11 cellular contexts compared by ENCODE assay signal in genomic region chr4:40189997-40190396, GRCh38. TPM values are rescaled to one million over a fixed set of nuclear protein-coding genes. Genes with fewer than 3 reads are reported as not detected.
A peak's percentile ranks its signal among the peaks of the same experiment; 100 is the strongest.
DNase-seq lines count a peak whose midpoint lies in the region; ATAC-seq, FAIRE-seq and TF ChIP-seq lines count a peak whose summit lies in the region.
"Had no signal": no experiment of that assay in that cellular context is flagged by ENCODE, and none has a peak within 500 bp of the region (broad histone marks: within the 10 kb centered on the region; RNA-seq: fewer than 3 reads in every experiment).

No MANE protein-coding gene starts in this region.

- no peaks in the 10 kb centered on the region for H3K27me3 Mint-ChIP-seq in activated CD4-positive, alpha-beta T cell treated with anti-CD3 and anti-CD28 coated beads, Interleukin-2, amount 10 ng/mL, durations not matched to agents 24 days and 14 days
- no peaks in the 10 kb centered on the region for H3K27me3 Mint-ChIP-seq in T-helper 17 cell

- H3K4me1 ChIP-seq in pancreas = peaks cover 0 to 22% (median 5%) of the 10 kb centered on the region in 3 donors
- no peaks in the 10 kb centered on the region for H3K4me1 ChIP-seq in lower lobe of right lung
- H3K4me1 ChIP-seq: ascending aorta had no signal

- no peaks in the 10 kb centered on the region for H3K9me3 Mint-ChIP-seq in activated CD4-positive, alpha-beta T cell treated with anti-CD3 and anti-CD28 coated beads, Interleukin-2, amount 10 ng/mL, durations not matched to agents 24 days and 14 days

- intact Hi-C loops in activated CD4-positive, alpha-beta T cell treated with anti-CD3 and anti-CD28 coated beads, Interleukin-2, amount 10 ng/mL, durations not matched to agents 24 days and 14 days (cut with micrococcal nuclease) = loop anchor here (10.0 kb wide), 1 partner anchor 835 kb away; no protein-coding TSS in a partner anchor
- intact Hi-C loops in pancreas (cut with DNase I) (no loop called here), lower lobe of right lung (cut with DNase I) (no loop called here)

- ATAC-seq in T-helper 17 cell (no peak), pancreas (peak; percentile 54 to 75 (median 66)), lower lobe of right lung (no peak), omental fat pad (ENCODE audit: low FRiP score) (no peak)

- peaks cover 10% of the 10 kb centered on the region for H3K36me3 Mint-ChIP-seq in activated CD4-positive, alpha-beta T cell treated with anti-CD3 and anti-CD28 coated beads, Interleukin-2, amount 10 ng/mL, durations not matched to agents 24 days and 14 days (ENCODE audit: low read depth)
- H3K36me3 Mint-ChIP-seq in T-helper 17 cell (ENCODE audit: low read depth) = peaks cover 2% of the 10 kb centered on the region

- peak overlapping the region; percentile 83 for H3K4me3 Mint-ChIP-seq in activated CD4-positive, alpha-beta T cell treated with anti-CD3 and anti-CD28 coated beads, Interleukin-2, amount 10 ng/mL, durations not matched to agents 24 days and 14 days
- no peak overlapping the region for H3K4me3 Mint-ChIP-seq in T-helper 17 cell

- H3K9me3 ChIP-seq in T-helper 17 cell (ENCODE audit: control insufficient read depth, low read length, poor library complexity, severe bottlenecking) = no peaks in the 10 kb centered on the region
- H3K9me3 ChIP-seq in pancreas = no peaks in the 10 kb centered on the region
- H3K9me3 ChIP-seq in lower lobe of right lung = no peaks in the 10 kb centered on the region
- H3K9me3 ChIP-seq: ascending aorta had no signal

- H3K27ac ChIP-seq in pancreas (no peak overlapping the region), lower lobe of right lung (no peak overlapping the region)
- H3K27ac ChIP-seq: ascending aorta had no signal

- H3K36me3 ChIP-seq in pancreas (no peaks in the 10 kb centered on the region), lower lobe of right lung (no peaks in the 10 kb centered on the region)
- H3K36me3 ChIP-seq: ascending aorta had no signal

- no peak for TF ChIP-seq CTCF in pancreas (IDR thresholded peaks at IDR 0.05)
- no peak for TF ChIP-seq CTCF in lower lobe of right lung (IDR thresholded peaks at IDR 0.05)
- no peak for TF ChIP-seq CTCF in omental fat pad (IDR thresholded peaks at IDR 0.05)

- peak overlapping the region; percentile 94 for H3K27ac Mint-ChIP-seq in activated CD4-positive, alpha-beta T cell treated with anti-CD3 and anti-CD28 coated beads, Interleukin-2, amount 10 ng/mL, durations not matched to agents 24 days and 14 days
- peak overlapping the region; percentile 99 for H3K27ac Mint-ChIP-seq in T-helper 17 cell

- H3K27me3 ChIP-seq in pancreas (no peaks in the 10 kb centered on the region), lower lobe of right lung (ENCODE audit: low read depth) (no peaks in the 10 kb centered on the region)
- H3K27me3 ChIP-seq: ascending aorta had no signal

- FAIRE-seq in pancreas (lab: Jason Lieb, UNC) = no peak

- WGBS in pancreas, 2 donors = 41% methylated on average over 6 of the region's 6 CpGs

- peaks cover 69% of the 10 kb centered on the region for H3K4me1 Mint-ChIP-seq in activated CD4-positive, alpha-beta T cell treated with anti-CD3 and anti-CD28 coated beads, Interleukin-2, amount 10 ng/mL, durations not matched to agents 24 days and 14 days
- H3K4me1 Mint-ChIP-seq in T-helper 17 cell = peaks cover 47% of the 10 kb centered on the region

- DNase-seq in activated CD4-positive, alpha-beta T cell treated with anti-CD3 and anti-CD28 coated beads, Interleukin-2, amount 10 ng/mL, durations not matched to agents 24 days and 14 days = peak; percentile 54
- no peak for DNase-seq in activated CD4-positive, alpha-beta T cell treated with anti-CD3 and anti-CD28 coated beads for 48 hours
- peak; percentile 13 for DNase-seq in NCI-H1417 treated with DMSO at 0.1 percent for 48 hours (lab: John Stamatoyannopoulos, UW)
- no peak for DNase-seq in T-helper 17 cell
- peak in 2 of 6 donors; percentile 21 to 34 for DNase-seq in pancreas
- no peak for DNase-seq in lower lobe of right lung
- DNase-seq in omental fat pad (ENCODE audit: low spot score) = no peak
- DNase-seq in NCI-H1048 (lab: John Stamatoyannopoulos, UW) = no peak

- no peak overlapping the region for H3K4me3 ChIP-seq in pancreas
- H3K4me3 ChIP-seq in lower lobe of right lung = no peak overlapping the region
- H3K4me3 ChIP-seq: ascending aorta had no signal

RNA-seq across cellular contexts. Expression of gene RHOH, which starts 6.8 kb away (rescaled TPM):
- total RNA-seq in activated CD4-positive, alpha-beta T cell treated with anti-CD3 and anti-CD28 coated beads, Interleukin-2, amount 10 ng/mL, durations not matched to agents 24 days and 14 days = 98.1 and 107 TPM in 2 replicates
- total RNA-seq in T-helper 17 cell (100 to 1,000 TPM; 439 to 459 TPM), pancreas (1 to 10 TPM in 3 of 6 donors, under 1 TPM in 3; 0.08 to 1.8 (median 0.85) TPM), lower lobe of right lung (9.2 TPM), omental fat pad (1 to 10 TPM; 1.8 to 5.8 (median 4.6) TPM)
- polyA plus RNA-seq in pancreas = under 1 TPM; 0.09 to 0.11 TPM
- total RNA-seq: ascending aorta, HT1080, myocyte had no signal

Comparison
In these comparisons a context has a peak if more than half of its experiments do, and no peak if none do; other contexts are left out.
1. DNase-seq: peak in activated CD4-positive, alpha-beta T cell treated with anti-CD3 and anti-CD28 coated beads, Interleukin-2, amount 10 ng/mL, durations not matched to agents 24 days and 14 days (single experiment) and NCI-H1417 treated with DMSO at 0.1 percent for 48 hours (single experiment); none in activated CD4-positive, alpha-beta T cell treated with anti-CD3 and anti-CD28 coated beads for 48 hours (single experiment), T-helper 17 cell (0 of 3), lower lobe of right lung (single experiment), omental fat pad (single experiment) and NCI-H1048 (single experiment).
2. ATAC-seq: peak in pancreas (4 of 4); none in T-helper 17 cell (single experiment), lower lobe of right lung (0 of 2) and omental fat pad (single experiment).